9 cellular contexts compared by ENCODE assay signal in genomic region chr17:73311428-73311780, GRCh38. TPM values are rescaled to one million over a fixed set of nuclear protein-coding genes. Genes with fewer than 3 reads are reported as not detected.
DNase-seq lines count a peak whose midpoint lies in the region; ATAC-seq, FAIRE-seq and TF ChIP-seq lines count a peak whose summit lies in the region.
"Had no signal": no experiment of that assay in that cellular context is flagged by ENCODE, and none has a peak within 500 bp of the region (broad histone marks: within the 10 kb centered on the region; RNA-seq: fewer than 3 reads in every experiment).

No MANE protein-coding gene starts in this region.

- TF ChIP-seq POLR2A in uterus (IDR thresholded peaks at IDR 0.05) = no peak

- no peak overlapping the region for H4K8ac ChIP-seq in mesendoderm (ENCODE audit: low read depth, low read length)

- H4K5ac ChIP-seq in mesendoderm (ENCODE audit: low read length) = no peak overlapping the region

- H3K4me3 ChIP-seq in HL-60 (replicated peaks; ENCODE audit: insufficient read depth, low read length) (peak overlapping the region; percentile 91), bronchial epithelial cell (ENCODE audit: low read depth, low read length) (peak overlapping the region; percentile 100), mesendoderm (ENCODE audit: low read length) (peak overlapping the region; percentile 93), uterus (peak overlapping the region; percentile 68 to 98)

- WGBS in mesendoderm (ENCODE audit: extremely low coverage, insufficient coverage, low lambda C conversion rate) = no CpG with 5 or more reads among the region's 38 CpGs

- H3K4me1 ChIP-seq in mesendoderm (ENCODE audit: control insufficient read depth, low read depth, low read length) = peaks cover 17% of the 10 kb centered on the region
- H3K4me1 ChIP-seq in uterus = no peaks in the 10 kb centered on the region

- no peak overlapping the region for H2BK15ac ChIP-seq in mesendoderm (replicated peaks; ENCODE audit: low read depth)

- H3K27ac ChIP-seq in HL-60 (replicated peaks) = peak overlapping the region; percentile 82
- peak overlapping the region; percentile 63 for H3K27ac ChIP-seq in mesendoderm (ENCODE audit: low read depth, low read length)
- H3K27ac ChIP-seq in uterus = peak overlapping the region; percentile 97 to 99

- H3K79me1 ChIP-seq in mesendoderm (ENCODE audit: low read length) = peaks cover 18% of the 10 kb centered on the region

- H3K79me2 ChIP-seq in mesendoderm (ENCODE audit: control insufficient read depth, insufficient read depth, low read length) = peaks cover 27% of the 10 kb centered on the region

- no peaks in the 10 kb centered on the region for H3K27me3 ChIP-seq in HL-60 (ENCODE audit: insufficient read depth, poor library complexity, severe bottlenecking)
- H3K27me3 ChIP-seq in bronchial epithelial cell (ENCODE audit: control insufficient read depth, insufficient read depth, low read length) = no peaks in the 10 kb centered on the region
- no peaks in the 10 kb centered on the region for H3K27me3 ChIP-seq in mesendoderm (ENCODE audit: insufficient read depth, low read length, poor library complexity)
- no peaks in the 10 kb centered on the region for H3K27me3 ChIP-seq in uterus

- peak overlapping the region; percentile 73 for H3K4ac ChIP-seq in mesendoderm (ENCODE audit: low read depth, low read length)

- H3K56ac ChIP-seq in mesendoderm (ENCODE audit: low read length) = peak overlapping the region; percentile 98

- H3K36me3 ChIP-seq in bronchial epithelial cell (ENCODE audit: control insufficient read depth, insufficient read depth, low read length) (peaks cover 4% of the 10 kb centered on the region), mesendoderm (ENCODE audit: control insufficient read depth, insufficient read depth, low read length) (no peaks in the 10 kb centered on the region), uterus (no peaks in the 10 kb centered on the region)

- peak overlapping the region; percentile 84 for H3K4me2 ChIP-seq in mesendoderm (ENCODE audit: low read length)

- ATAC-seq in GM19468 (IDR thresholded peaks at IDR 0.05; ENCODE audit: extremely low read depth, unreplicated experiment) = peak; percentile 1

- no peak overlapping the region for H2BK120ac ChIP-seq in mesendoderm (ENCODE audit: low read depth, low read length)

- no peak for FAIRE-seq in bronchial epithelial cell (lab: Jason Lieb, UNC)

- peak overlapping the region; percentile 97 for H3K9ac ChIP-seq in mesendoderm (ENCODE audit: low read length)

- DNase-seq in COLO668 (lab: John Stamatoyannopoulos, UW; ENCODE audit: unreplicated experiment) = peak; percentile 48
- DNase-seq in HL-60 (ENCODE audit: low read depth in 1 of 2, low spot score in 1 of 2) = no peak
- no peak for DNase-seq in bronchial epithelial cell (ENCODE audit: low read depth)
- DNase-seq in mesendoderm = no peak
- no peak for DNase-seq in uterus
- DNase-seq in retina = no peak
- no peak for DNase-seq in ecto neural progenitor cell (ENCODE audit: low spot score)

- TF ChIP-seq CTCF in HL-60 (IDR thresholded peaks at IDR 0.05; ENCODE audit: insufficient read depth, low read length) (no peak), bronchial epithelial cell (IDR thresholded peaks at IDR 0.05; ENCODE audit: insufficient read depth, low read length, severe bottlenecking) (no peak), uterus (IDR thresholded peaks at IDR 0.05) (no peak)

- H2AK5ac ChIP-seq in mesendoderm (ENCODE audit: low read length) = no peak overlapping the region

- no peaks in the 10 kb centered on the region for H3K9me3 ChIP-seq in uterus

- peak overlapping the region; percentile 54 for H2BK5ac ChIP-seq in mesendoderm (ENCODE audit: low read length)

- H3K23ac ChIP-seq in mesendoderm (ENCODE audit: low read length) = peak overlapping the region; percentile 57

- H3K18ac ChIP-seq in mesendoderm (ENCODE audit: low read length) = peak overlapping the region; percentile 15

- intact Hi-C loops in uterus (cut with DNase I; ENCODE audit: low total_unique reads) = loop anchor here (10.0 kb wide), 1 partner anchor 57 kb away; no protein-coding TSS in a partner anchor

RNA-seq across cellular contexts. Expression of gene CDC42EP4, which starts 0.4 kb away (rescaled TPM):
- total RNA-seq in bronchial epithelial cell (16.8 and 29.3 TPM in 2 replicates), uterus (100 to 1,000 TPM in 1 of 4 donors, 10 to 100 TPM in 3; 26.6 to 131 (median 70.7) TPM)
- 5.7 TPM for polyA plus RNA-seq in mesendoderm (2013, experiment 1 of 2)
- 5.1 TPM for polyA plus RNA-seq in mesendoderm (2013, experiment 2 of 2)

RNA-seq across cellular contexts. Expression of gene CPSF4L, which starts 49.7 kb away (rescaled TPM):
- total RNA-seq in bronchial epithelial cell (not detected in 2 replicates), uterus (under 1 TPM in 1 of 4 donors, not detected in 3; 0.34 TPM)
- 0.06 TPM for polyA plus RNA-seq in mesendoderm (2013, experiment 1 of 2)
- not detected for polyA plus RNA-seq in mesendoderm (2013, experiment 2 of 2)
- total RNA-seq: RPMI7951 had no signal
